Comparison of ENCODE assay signal across 15 cellular contexts in genomic region chr1:101262060-101262459, GRCh38. TPM values are rescaled to one million over a fixed set of nuclear protein-coding genes. Genes with fewer than 3 reads are reported as not detected.
DNase-seq lines count a peak whose midpoint lies in the region; ATAC-seq and TF ChIP-seq lines count a peak whose summit lies in the region.
"Had no signal": no experiment of that assay in that cellular context is flagged by ENCODE, and none has a peak within 500 bp of the region (broad histone marks: within the 10 kb centered on the region; RNA-seq: fewer than 3 reads in every experiment).

No MANE protein-coding gene starts in this region.

- no peak for TF ChIP-seq EP300 in stomach (IDR thresholded peaks at IDR 0.05)

- ATAC-seq in activated CD8-positive, alpha-beta T cell treated with anti-CD3 and anti-CD28 coated beads for 36 hours: no peak
- no peak for ATAC-seq in stimulated activated memory B cell treated with anti-CD40 and anti-IgM and Interleukin-4, amounts not matched to agents 10 μg/mL and 1 μg/mL and 100 μg/mL, for 72 hours
- ATAC-seq: gastrocnemius medialis had no signal

- peaks cover 4% of the 10 kb centered on the region for H3K36me3 Mint-ChIP-seq in activated naive CD4-positive, alpha-beta T cell treated with anti-CD3 and anti-CD28 coated beads, Interleukin-2, amount 50 U/mL, for 24 hours
- no peaks in the 10 kb centered on the region for H3K36me3 Mint-ChIP-seq in activated CD8-positive, alpha-beta T cell treated with anti-CD3 and anti-CD28 coated beads for 36 hours (ENCODE audit: low read depth)
- no peaks in the 10 kb centered on the region for H3K36me3 Mint-ChIP-seq in immature natural killer cell
- H3K36me3 Mint-ChIP-seq in stimulated activated memory B cell treated with anti-CD40 and anti-IgM and Interleukin-4, amounts not matched to agents 10 μg/mL and 1 μg/mL and 100 μg/mL, for 72 hours: no peaks in the 10 kb centered on the region

- H3K36me3 ChIP-seq in H7 (replicated peaks; ENCODE audit: control insufficient read depth, insufficient read depth, low read length) (no peaks in the 10 kb centered on the region), stomach (no peaks in the 10 kb centered on the region)
- H3K36me3 ChIP-seq: gastrocnemius medialis had no signal

- H3K27ac ChIP-seq in stomach: peak overlapping the region in 1 of 5 donors; percentile 0

- 75 to 87% (median 84%) methylated on average over 4 of the region's 4 CpGs for WGBS in stomach, 5 donors

- H3K4me3 ChIP-seq in H7 (ENCODE audit: insufficient read depth, low read depth, low read length) (no peak overlapping the region), stomach (no peak overlapping the region)
- H3K4me3 ChIP-seq: gastrocnemius medialis had no signal

- TF ChIP-seq POLR2A in stomach (IDR thresholded peaks at IDR 0.05): no peak

- H3K9me3 ChIP-seq in stomach: no peaks in the 10 kb centered on the region
- H3K9me3 ChIP-seq: gastrocnemius medialis had no signal

- H3K9me3 Mint-ChIP-seq in activated naive CD4-positive, alpha-beta T cell treated with anti-CD3 and anti-CD28 coated beads, Interleukin-2, amount 50 U/mL, for 24 hours: peaks cover 9% of the 10 kb centered on the region
- no peaks in the 10 kb centered on the region for H3K9me3 Mint-ChIP-seq in activated CD8-positive, alpha-beta T cell treated with anti-CD3 and anti-CD28 coated beads for 36 hours
- H3K9me3 Mint-ChIP-seq in immature natural killer cell: no peaks in the 10 kb centered on the region
- H3K9me3 Mint-ChIP-seq in stimulated activated memory B cell treated with anti-CD40 and anti-IgM and Interleukin-4, amounts not matched to agents 10 μg/mL and 1 μg/mL and 100 μg/mL, for 72 hours: no peaks in the 10 kb centered on the region
- H3K9me3 Mint-ChIP-seq: activated B cell treated with CpG ODN at 0.5 μM for 24 hours had no signal

- H3K27me3 Mint-ChIP-seq in activated naive CD4-positive, alpha-beta T cell treated with anti-CD3 and anti-CD28 coated beads, Interleukin-2, amount 50 U/mL, for 24 hours: no peaks in the 10 kb centered on the region
- no peaks in the 10 kb centered on the region for H3K27me3 Mint-ChIP-seq in activated CD8-positive, alpha-beta T cell treated with anti-CD3 and anti-CD28 coated beads for 36 hours
- H3K27me3 Mint-ChIP-seq in immature natural killer cell (ENCODE audit: low read depth in 3 of 3): peaks cover 0 to 4% (median 2%) of the 10 kb centered on the region in 3 donors
- no peaks in the 10 kb centered on the region for H3K27me3 Mint-ChIP-seq in stimulated activated memory B cell treated with anti-CD40 and anti-IgM and Interleukin-4, amounts not matched to agents 10 μg/mL and 1 μg/mL and 100 μg/mL, for 72 hours
- H3K27me3 Mint-ChIP-seq: activated B cell treated with CpG ODN at 0.5 μM for 24 hours had no signal

- no peak for TF ChIP-seq CTCF in activated CD8-positive, alpha-beta T cell treated with anti-CD3 and anti-CD28 coated beads for 36 hours (IDR thresholded peaks at IDR 0.05)
- TF ChIP-seq CTCF in stomach (IDR thresholded peaks at IDR 0.05): no peak

- peaks cover 92% of the 10 kb centered on the region for H3K4me1 Mint-ChIP-seq in activated naive CD4-positive, alpha-beta T cell treated with anti-CD3 and anti-CD28 coated beads, Interleukin-2, amount 50 U/mL, for 24 hours
- peaks cover 76% of the 10 kb centered on the region for H3K4me1 Mint-ChIP-seq in activated CD8-positive, alpha-beta T cell treated with anti-CD3 and anti-CD28 coated beads for 36 hours (ENCODE audit: low read depth)
- peaks cover 82 to 92% of the 10 kb centered on the region in 2 donors for H3K4me1 Mint-ChIP-seq in immature natural killer cell
- peaks cover 67% of the 10 kb centered on the region for H3K4me1 Mint-ChIP-seq in stimulated activated memory B cell treated with anti-CD40 and anti-IgM and Interleukin-4, amounts not matched to agents 10 μg/mL and 1 μg/mL and 100 μg/mL, for 72 hours

- POLR2A ChIA-PET in activated CD8-positive, alpha-beta T cell treated with anti-CD3 and anti-CD28 coated beads for 36 hours (lab: Charles Lee): interaction anchor here (0.7 to 1.5 kb wide), 5 partner anchors 17 to 46 kb away, joined by 3 to 7 read pairs (median 3); no protein-coding TSS in a partner anchor

- peak overlapping the region; percentile 86 for H3K27ac Mint-ChIP-seq in activated naive CD4-positive, alpha-beta T cell treated with anti-CD3 and anti-CD28 coated beads, Interleukin-2, amount 50 U/mL, for 24 hours
- peak overlapping the region; percentile 82 for H3K27ac Mint-ChIP-seq in activated CD8-positive, alpha-beta T cell treated with anti-CD3 and anti-CD28 coated beads for 36 hours
- peak overlapping the region; percentile 76 to 91 (median 88) for H3K27ac Mint-ChIP-seq in immature natural killer cell
- peak overlapping the region; percentile 50 for H3K27ac Mint-ChIP-seq in stimulated activated memory B cell treated with anti-CD40 and anti-IgM and Interleukin-4, amounts not matched to agents 10 μg/mL and 1 μg/mL and 100 μg/mL, for 72 hours

- DNase-seq in activated naive CD4-positive, alpha-beta T cell (lab: John Stamatoyannopoulos, UW): no peak
- DNase-seq in activated CD8-positive, alpha-beta T cell treated with anti-CD3 and anti-CD28 coated beads for 36 hours: no peak
- DNase-seq in immature natural killer cell (no peak), H7 (no peak), stomach (no peak), SKM-1 (lab: John Stamatoyannopoulos, UW; ENCODE audit: unreplicated experiment) (no peak)
- DNase-seq: activated B cell treated with CpG ODN at 0.5 μM for 24 hours, activated gamma-delta T cell treated with Interleukin-2 at 50 U/mL for 16 hours, gastrocnemius medialis, NCI-H1436, NCI-H526, posterior cingulate gyrus, SHP77 had no signal

- CTCF ChIA-PET in activated CD8-positive, alpha-beta T cell treated with anti-CD3 and anti-CD28 coated beads for 36 hours (lab: Charles Lee): interaction anchor here (0.6 to 1.1 kb wide), 3 partner anchors 17 to 1125 kb away, joined by 3 read pairs; no protein-coding TSS in a partner anchor

- intact Hi-C loops in activated CD8-positive, alpha-beta T cell treated with anti-CD3 and anti-CD28 coated beads for 36 hours (cut with micrococcal nuclease): no loop called here
- intact Hi-C loops in stomach (cut with DNase I; ENCODE audit: low total_unique reads): no loop called here

- peaks cover 0 to 46% (median 10%) of the 10 kb centered on the region in 4 donors for H3K4me1 ChIP-seq in stomach

- H3K27me3 ChIP-seq in H7 (ENCODE audit: control insufficient read depth, insufficient read depth, low read length): no peaks in the 10 kb centered on the region
- no peaks in the 10 kb centered on the region for H3K27me3 ChIP-seq in stomach
- H3K27me3 ChIP-seq: gastrocnemius medialis had no signal

- H3K4me3 Mint-ChIP-seq in activated naive CD4-positive, alpha-beta T cell treated with anti-CD3 and anti-CD28 coated beads, Interleukin-2, amount 50 U/mL, for 24 hours: peak overlapping the region; percentile 64
- peak overlapping the region; percentile 54 for H3K4me3 Mint-ChIP-seq in activated CD8-positive, alpha-beta T cell treated with anti-CD3 and anti-CD28 coated beads for 36 hours
- H3K4me3 Mint-ChIP-seq in immature natural killer cell: peak overlapping the region; percentile 71 to 86 (median 78)
- no peak overlapping the region for H3K4me3 Mint-ChIP-seq in stimulated activated memory B cell treated with anti-CD40 and anti-IgM and Interleukin-4, amounts not matched to agents 10 μg/mL and 1 μg/mL and 100 μg/mL, for 72 hours

RNA-seq across cellular contexts. Expression of gene S1PR1, which starts 25.2 kb away (rescaled TPM):
- total RNA-seq in activated CD8-positive, alpha-beta T cell treated with anti-CD3 and anti-CD28 coated beads for 36 hours: 10 to 100 TPM; 63.9 to 66.4 TPM
- polyA plus RNA-seq in immature natural killer cell (100 to 1,000 TPM in 2 of 3 donors, 10 to 100 TPM in 1; 99.8 to 142 (median 126) TPM), stomach (10 to 100 TPM in 1 of 3 donors, 1 to 10 TPM in 2; 3.7 to 11.6 (median 8.4) TPM)
- total RNA-seq in H7 (2014; rRNA removed; shearing (Covaris generic)): 0.62 and 2.4 TPM in 2 replicates
- 10 to 100 TPM in 3 of 5 donors, 1 to 10 TPM in 2; 5.8 to 54.0 (median 14.3) TPM for total RNA-seq in stomach
